In genomic region chr2:9763356-9764152, GRCh38 we compare ENCODE assay signal across 15 cellular contexts.
DNase-seq lines count a peak whose midpoint lies in the region; ATAC-seq, FAIRE-seq and TF ChIP-seq lines count a peak whose summit lies in the region.
"Had no signal": no experiment of that assay in that cellular context is flagged by ENCODE, and none has a peak within 500 bp of the region (broad histone marks: within the 10 kb centered on the region; RNA-seq: fewer than 3 reads in every experiment).

No MANE protein-coding gene starts in this region.

- no peak overlapping the region for H3K14ac ChIP-seq in IMR-90 (replicated peaks; ENCODE audit: low read depth, low read length)

- no peak overlapping the region for H4K5ac ChIP-seq in IMR-90 (ENCODE audit: low read depth, low read length)

- WGBS in IMR-90 (ENCODE audit: extremely low coverage in 2 of 2, insufficient read length in 1 of 2), 2 experiments: no CpG with 5 or more reads among the region's 7 CpGs

- H3K27me3 ChIP-seq in IMR-90 (ENCODE audit: control insufficient read depth, insufficient read depth, low read length): peaks cover 12% of the 10 kb centered on the region
- H3K27me3 ChIP-seq in gastrocnemius medialis: no peaks in the 10 kb centered on the region
- H3K27me3 ChIP-seq: breast epithelium had no signal

- no peak for TF ChIP-seq POLR2A in IMR-90 (IDR thresholded peaks at IDR 0.05; ENCODE audit: low read depth, low read length)
- no peak for TF ChIP-seq POLR2A in gastrocnemius medialis (IDR thresholded peaks at IDR 0.05)
- no peak for TF ChIP-seq POLR2A in GM12892 (IDR thresholded peaks at IDR 0.05; ENCODE audit: low read depth, low read length)

- no peak overlapping the region for H2BK120ac ChIP-seq in IMR-90 (ENCODE audit: low read depth, low read length)

- H2BK5ac ChIP-seq in IMR-90 (ENCODE audit: low read depth, low read length, poor library complexity, severe bottlenecking): no peak overlapping the region

- H3K9me1 ChIP-seq in IMR-90 (ENCODE audit: insufficient read depth, low read length): no peaks in the 10 kb centered on the region

- intact Hi-C loops in IMR-90 (cut with micrococcal nuclease): no loop called here
- intact Hi-C loops in gastrocnemius medialis (cut with DNase I; ENCODE audit: low total_unique reads): loop anchor here (10.0 kb wide), 1 partner anchor 289 kb away; the partner anchor contains the start of gene IAH1

- ATAC-seq in IMR-90 (ENCODE audit: low read depth) (no peak), gastrocnemius medialis (peak in 1 of 2 donors; percentile 16), omental fat pad (ENCODE audit: low FRiP score) (no peak), HG03159 (IDR thresholded peaks at IDR 0.05; ENCODE audit: unreplicated experiment) (no peak)
- peak; percentile 93 for ATAC-seq in activated T-helper 17 cell treated with anti-CD3 and anti-CD28 coated beads, Interleukin-2, amount 50 U/mL, for 72 hours (replicated peaks)
- ATAC-seq: CD8-positive, alpha-beta T cell had no signal

- no peaks in the 10 kb centered on the region for H3K9me3 ChIP-seq in IMR-90 (ENCODE audit: control insufficient read depth, insufficient read depth, low read length)
- no peaks in the 10 kb centered on the region for H3K9me3 ChIP-seq in gastrocnemius medialis
- H3K9me3 ChIP-seq: breast epithelium had no signal

- H3K4me3 ChIP-seq in IMR-90 (ENCODE audit: insufficient read depth, low read depth, low read length) (no peak overlapping the region), gastrocnemius medialis (no peak overlapping the region)
- H3K4me3 ChIP-seq: breast epithelium had no signal

- CTCF ChIA-PET in IMR-90 (lab: Yijun Ruan, JAX): interaction anchor here (1.2 kb wide), 1 partner anchor 11 kb away, joined by 3 read pairs; no protein-coding TSS in a partner anchor

- no peak for TF ChIP-seq RAD21 in IMR-90 (IDR thresholded peaks at IDR 0.05; ENCODE audit: low read length)

- H3K27ac ChIP-seq in IMR-90 (ENCODE audit: insufficient read depth, low read length) (no peak overlapping the region), gastrocnemius medialis (peak overlapping the region; percentile 57 to 70 (median 63))
- H3K27ac ChIP-seq: breast epithelium, epithelial cell of prostate had no signal

- no peak overlapping the region for H3K4ac ChIP-seq in IMR-90 (ENCODE audit: low read depth, low read length)

- H2AK9ac ChIP-seq in IMR-90 (replicated peaks; ENCODE audit: low read depth, low read length, poor library complexity): no peak overlapping the region

- BruUV-seq in IMR-90 (replicated peaks; lab: Mats Ljungman, UMichigan): no TSS peak

- H3K9me3 Mint-ChIP-seq in activated T-helper 17 cell treated with anti-CD3 and anti-CD28 coated beads, Interleukin-2, amount 50 U/mL, for 72 hours: no peaks in the 10 kb centered on the region
- H3K9me3 Mint-ChIP-seq: activated T-helper 1 cell treated with anti-CD3 and anti-CD28 coated beads, Interleukin-12 subunit alpha, Interleukin-12 subunit beta, Interleukin-2, Interleukin-4 antibody, amounts not matched to agents 30 ng/mL and 10 ng/mL and 1 ng/mL, durations not matched to agents 14 hours and 24 hours and 36 hours; CD8-positive, alpha-beta T cell had no signal

- H3K4me3 Mint-ChIP-seq in activated T-helper 17 cell treated with anti-CD3 and anti-CD28 coated beads, Interleukin-2, amount 50 U/mL, for 72 hours: peak overlapping the region; percentile 53
- H3K4me3 Mint-ChIP-seq: activated T-helper 1 cell treated with anti-CD3 and anti-CD28 coated beads, Interleukin-12 subunit alpha, Interleukin-12 subunit beta, Interleukin-2, Interleukin-4 antibody, amounts not matched to agents 30 ng/mL and 10 ng/mL and 1 ng/mL, durations not matched to agents 14 hours and 24 hours and 36 hours; CD8-positive, alpha-beta T cell had no signal

- no peaks in the 10 kb centered on the region for H4K20me1 ChIP-seq in IMR-90 (ENCODE audit: insufficient read depth, low read length)

- no peak overlapping the region for H3K56ac ChIP-seq in IMR-90 (ENCODE audit: extremely low read depth, insufficient read depth, low read length)

- no peak overlapping the region for H3K23ac ChIP-seq in IMR-90 (ENCODE audit: low read depth, low read length)

- no peak for FAIRE-seq in GM12892 (lab: Jason Lieb, UNC)
- FAIRE-seq: H1, TTC549 had no signal

- H2BK15ac ChIP-seq in IMR-90 (ENCODE audit: low read depth, low read length): no peak overlapping the region

- no peak overlapping the region for H3K4me2 ChIP-seq in IMR-90 (ENCODE audit: low read depth, low read length)

- no peak overlapping the region for H2AFZ ChIP-seq in IMR-90 (replicated peaks; ENCODE audit: low read length, poor library complexity)

- H4K8ac ChIP-seq in IMR-90 (ENCODE audit: low read depth in 2 of 2, low read length in 2 of 2): no peak overlapping the region

- no peaks in the 10 kb centered on the region for H3K27me3 Mint-ChIP-seq in activated T-helper 17 cell treated with anti-CD3 and anti-CD28 coated beads, Interleukin-2, amount 50 U/mL, for 72 hours

- peak; percentile 60 for DNase-seq in stimulated activated CD4-positive, alpha-beta T cell treated with anti-CD3 and anti-CD28 coated beads, Interleukin-15, amount 100 ng/mL, for 24 hours
- DNase-seq in stimulated activated CD4-positive, alpha-beta T cell treated with anti-CD3 and anti-CD28 coated beads, Interleukin-12 subunit alpha, Interleukin-12 subunit beta, amount 100 ng/mL, for 4 hours: no peak
- DNase-seq in IMR-90 (peak; percentile 42), gastrocnemius medialis (peak in 1 of 2 donors; percentile 49), omental fat pad (ENCODE audit: low spot score) (no peak), GM12892 (ENCODE audit: insufficient read length) (no peak)
- DNase-seq: CD8-positive, alpha-beta T cell; mesendoderm had no signal

- no peaks in the 10 kb centered on the region for H3K79me1 ChIP-seq in IMR-90 (ENCODE audit: low read depth in 1 of 2, low read length in 2 of 2)

- no peak overlapping the region for H3K9ac ChIP-seq in IMR-90 (ENCODE audit: low read depth, low read length)

- H3K36me3 ChIP-seq in IMR-90 (ENCODE audit: control insufficient read depth, insufficient read depth, low read length) (no peaks in the 10 kb centered on the region), gastrocnemius medialis (no peaks in the 10 kb centered on the region)
- H3K36me3 ChIP-seq: breast epithelium had no signal

- H3K27ac Mint-ChIP-seq in activated T-helper 17 cell treated with anti-CD3 and anti-CD28 coated beads, Interleukin-2, amount 50 U/mL, for 72 hours: peak overlapping the region; percentile 80
- H3K27ac Mint-ChIP-seq: activated T-helper 1 cell treated with anti-CD3 and anti-CD28 coated beads, Interleukin-12 subunit alpha, Interleukin-12 subunit beta, Interleukin-2, Interleukin-4 antibody, amounts not matched to agents 30 ng/mL and 10 ng/mL and 1 ng/mL, durations not matched to agents 14 hours and 24 hours and 36 hours; CD8-positive, alpha-beta T cell had no signal

- dilution Hi-C loops in IMR-90 (cut with HindIII; ENCODE audit: low sequenced_read_pairs, unreplicated experiment): no loop called here

- no peak overlapping the region for H2BK20ac ChIP-seq in IMR-90 (ENCODE audit: low read depth, low read length)

- peaks cover 39% of the 10 kb centered on the region for H3K4me1 Mint-ChIP-seq in activated T-helper 17 cell treated with anti-CD3 and anti-CD28 coated beads, Interleukin-2, amount 50 U/mL, for 72 hours

- H3K4me1 ChIP-seq in IMR-90 (ENCODE audit: control insufficient read depth, insufficient read depth, low read length) (no peaks in the 10 kb centered on the region; the same call in none of the 2 replicates), gastrocnemius medialis (peaks cover 41 to 42% of the 10 kb centered on the region in 2 donors)
- H3K4me1 ChIP-seq: breast epithelium had no signal

- no peak overlapping the region for H4K91ac ChIP-seq in IMR-90 (ENCODE audit: insufficient read depth, low read depth, low read length)

- POLR2A ChIA-PET in IMR-90 (lab: Charles Lee; ENCODE audit: unreplicated experiment): no interaction called here

- in situ Hi-C loops in IMR-90 (cut with MboI; ENCODE audit: low sequenced_read_pairs) (no loop called here), gastrocnemius medialis (cut with MboI; ENCODE audit: low sequenced_read_pairs in 4 of 4) (no loop called here)

- H3K36me3 Mint-ChIP-seq in activated T-helper 17 cell treated with anti-CD3 and anti-CD28 coated beads, Interleukin-2, amount 50 U/mL, for 72 hours (ENCODE audit: low read depth): peaks cover 5% of the 10 kb centered on the region
- H3K36me3 Mint-ChIP-seq: CD8-positive, alpha-beta T cell had no signal

- TF ChIP-seq CTCF in IMR-90 (conservative IDR thresholded peaks at IDR 0.05; ENCODE audit: low read depth, low read length): no peak
- no peak for TF ChIP-seq CTCF in gastrocnemius medialis (IDR thresholded peaks at IDR 0.05 in 4 of 5, conservative IDR thresholded peaks at IDR 0.05 in 1 of 5)
- no peak for TF ChIP-seq CTCF in omental fat pad (IDR thresholded peaks at IDR 0.05)

- no peak overlapping the region for H3K18ac ChIP-seq in IMR-90 (ENCODE audit: low read depth, low read length)

- H2AK5ac ChIP-seq in IMR-90 (ENCODE audit: low read depth, low read length): no peak overlapping the region

TF ChIP-seq in IMR-90, 13 proteins besides CTCF, POLR2A, EP300 and RAD21:
- TF ChIP-seq MAFK (IDR thresholded peaks at IDR 0.05; ENCODE audit: low read depth, low read length) (peak; percentile 43; the same call in 1 of the 2 replicates), CEBPB (IDR thresholded peaks at IDR 0.05; ENCODE audit: low read depth, low read length) (no peak), CHD1 (IDR thresholded peaks at IDR 0.05; ENCODE audit: low read depth, low read length) (no peak), NFE2L2 (IDR thresholded peaks at IDR 0.05; ENCODE audit: low read depth, low read length) (peak; percentile 21; the same call in 1 of the 2 replicates), RFX5 (IDR thresholded peaks at IDR 0.05; ENCODE audit: low read depth, low read length) (no peak)

Comparison
In these comparisons a context has a peak if more than half of its experiments do, and no peak if none do; other contexts are left out.
1. DNase-seq: peak in stimulated activated CD4-positive, alpha-beta T cell treated with anti-CD3 and anti-CD28 coated beads, Interleukin-15, amount 100 ng/mL, for 24 hours (single experiment) and IMR-90 (single experiment); none in stimulated activated CD4-positive, alpha-beta T cell treated with anti-CD3 and anti-CD28 coated beads, Interleukin-12 subunit alpha, Interleukin-12 subunit beta, amount 100 ng/mL, for 4 hours (single experiment), omental fat pad (single experiment) and GM12892 (single experiment).